In the genomic region with DNA sequence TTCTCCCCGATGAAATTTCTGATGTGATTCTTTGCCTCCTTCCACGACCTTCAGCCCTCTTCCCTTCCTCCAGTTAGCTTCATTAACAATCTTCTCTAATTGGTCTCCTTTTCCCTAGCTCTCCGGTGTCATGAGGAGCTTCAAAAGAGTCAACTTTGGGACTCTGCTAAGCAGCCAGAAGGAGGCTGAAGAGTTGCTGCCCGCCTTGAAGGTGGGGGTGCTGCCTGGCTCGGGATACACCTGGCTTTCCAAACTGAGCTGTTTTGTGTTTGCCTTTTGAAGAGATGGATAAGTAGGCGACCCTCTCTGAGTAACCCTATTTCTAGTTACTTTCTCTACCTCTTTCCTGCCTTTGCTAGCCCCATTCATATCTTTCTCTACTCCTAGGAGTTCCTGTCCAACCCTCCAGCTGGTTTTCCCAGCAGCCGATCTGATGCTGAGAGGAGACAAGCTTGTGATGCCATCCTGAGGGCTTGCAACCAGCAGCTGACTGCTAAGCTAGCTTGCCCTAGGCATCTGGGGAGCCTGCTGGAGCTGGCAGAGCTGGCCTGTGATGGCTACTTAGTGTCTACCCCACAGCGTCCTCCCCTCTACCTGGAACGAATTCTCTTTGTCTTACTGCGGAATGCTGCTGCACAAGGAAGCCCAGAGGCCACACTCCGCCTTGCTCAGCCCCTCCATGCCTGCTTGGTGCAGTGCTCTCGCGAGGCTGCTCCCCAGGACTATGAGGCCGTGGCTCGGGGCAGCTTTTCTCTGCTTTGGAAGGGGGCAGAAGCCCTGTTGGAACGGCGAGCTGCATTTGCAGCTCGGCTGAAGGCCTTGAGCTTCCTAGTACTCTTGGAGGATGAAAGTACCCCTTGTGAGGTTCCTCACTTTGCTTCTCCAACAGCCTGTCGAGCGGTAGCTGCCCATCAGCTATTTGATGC, we compare ENCODE assay signal across 8 cellular contexts. TPM values are rescaled to one million over a fixed set of nuclear protein-coding genes. Genes with fewer than 3 reads are reported as not detected.
A peak's percentile ranks its signal among the peaks of the same experiment; 100 is the strongest.
DNase-seq lines count a peak whose midpoint lies in the region; ATAC-seq and TF ChIP-seq lines count a peak whose summit lies in the region.

No MANE protein-coding gene starts in this region.

- H3K9ac ChIP-seq in muscle layer of colon (ENCODE audit: low read length), result no peak overlapping the region

- H3K4me1 ChIP-seq in breast epithelium, result no peaks in the 10 kb centered on the region
- H3K4me1 ChIP-seq in muscle layer of colon (ENCODE audit: insufficient read depth, low read length), result peaks cover 6% of the 10 kb centered on the region

- H3K36me3 ChIP-seq in breast epithelium (no peaks in the 10 kb centered on the region), muscle layer of colon (ENCODE audit: insufficient read depth, low read length) (no peaks in the 10 kb centered on the region)

- no peak for TF ChIP-seq CTCF in C4-2B (conservative IDR thresholded peaks at IDR 0.05)
- TF ChIP-seq CTCF in breast epithelium (IDR thresholded peaks at IDR 0.05), result no peak

- H3K4me3 ChIP-seq in breast epithelium (peak overlapping the region; percentile 49 to 75 (median 59)), muscle layer of colon (ENCODE audit: low read depth in 1 of 2, low read length in 2 of 2) (peak overlapping the region; percentile 71 to 72)

- TF ChIP-seq POLR2A in breast epithelium (IDR thresholded peaks at IDR 0.05), result no peak

- intact Hi-C loops in breast epithelium (cut with DNase I; ENCODE audit: low total_unique reads), result no loop called here

- H3K27ac ChIP-seq in C4-2B (peak overlapping the region; percentile 79), breast epithelium (peak overlapping the region in 1 of 2 donors; percentile 37), muscle layer of colon (ENCODE audit: low read depth, low read length) (no peak overlapping the region)

- H3K9me3 ChIP-seq in breast epithelium (no peaks in the 10 kb centered on the region), muscle layer of colon (ENCODE audit: low read length) (no peaks in the 10 kb centered on the region)

- no peaks in the 10 kb centered on the region for H3K27me3 ChIP-seq in breast epithelium
- H3K27me3 ChIP-seq in muscle layer of colon (ENCODE audit: control insufficient read depth in 1 of 2, insufficient read depth in 2 of 2, low read length in 2 of 2), result no peaks in the 10 kb centered on the region

- no peak for DNase-seq in breast epithelium (ENCODE audit: low spot score in 2 of 2)
- DNase-seq in GM19240 (ENCODE audit: insufficient read length, low spot score), result no peak
- no peak for DNase-seq in activated CD4-positive, alpha-beta T cell treated with anti-CD3 and anti-CD28 coated beads, Interleukin-2, amount 50 U/mL, for 1 hour
- DNase-seq in GDM1 (lab: John Stamatoyannopoulos, UW), result no peak

- ATAC-seq in HG03460 (IDR thresholded peaks at IDR 0.05; ENCODE audit: unreplicated experiment), result peak; percentile 5
- ATAC-seq in HG02852 (IDR thresholded peaks at IDR 0.05; ENCODE audit: unreplicated experiment), result no peak

RNA-seq across cellular contexts. Expression of a gene that starts 0.8 kb away (rescaled TPM):
- total RNA-seq in breast epithelium, result 1 to 10 TPM in 2 of 3 donors, under 1 TPM in 1; 0.33 to 1.3 (median 1.2) TPM

RNA-seq across cellular contexts. Expression of a gene that starts 26.4 kb away (rescaled TPM):
- 1,000 to 10,000 TPM in 1 of 3 donors, 100 to 1,000 TPM in 2; 764 to 1,048 (median 840) TPM for total RNA-seq in breast epithelium

RNA-seq across cellular contexts. Expression of a gene that starts 30.6 kb away (rescaled TPM):
- total RNA-seq in breast epithelium, result 10 to 100 TPM; 35.7 to 63.8 (median 39.1) TPM

RNA-seq across cellular contexts. Expression of a gene that starts 36.9 kb away (rescaled TPM):
- 10 to 100 TPM; 12.2 to 39.8 (median 23.3) TPM for total RNA-seq in breast epithelium

RNA-seq across cellular contexts. Expression of a gene that starts 52.5 kb away (rescaled TPM):
- 10 to 100 TPM; 46.2 to 63.7 (median 51.0) TPM for total RNA-seq in breast epithelium
